In the genomic region with DNA sequence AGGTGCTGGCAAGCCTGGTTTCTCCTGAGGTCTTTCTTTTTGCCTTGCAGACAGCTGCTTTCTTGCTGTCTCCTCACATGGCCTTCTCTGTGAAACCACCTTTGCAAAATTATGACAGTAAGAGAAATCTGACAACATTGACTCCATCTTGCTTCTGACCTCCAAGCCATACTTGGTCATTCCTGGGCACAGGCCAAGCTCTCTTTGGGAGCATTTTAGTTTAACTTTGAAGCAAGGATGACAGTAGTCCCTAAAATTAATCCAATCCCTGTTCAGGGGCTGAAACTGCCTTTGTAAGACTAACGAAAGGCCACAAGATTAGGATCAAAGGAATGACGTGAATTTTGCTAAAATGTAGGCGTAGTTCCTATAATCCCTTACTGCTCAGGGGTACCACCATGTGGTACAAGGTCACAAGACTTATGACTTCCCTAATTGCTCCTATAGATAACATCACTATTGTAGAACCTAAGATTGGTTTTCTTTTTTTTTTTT, we compare ENCODE assay signal across 1 cellular context.
A peak's percentile ranks its signal among the peaks of the same experiment; 100 is the strongest.
TF ChIP-seq lines count a peak whose summit lies in the region.

No MANE protein-coding gene starts in this region.

TF ChIP-seq in K562, 482 proteins besides CTCF, POLR2A, EP300 and RAD21 (continued from another document and continues in another):
- TF ChIP-seq, protein P1, sequence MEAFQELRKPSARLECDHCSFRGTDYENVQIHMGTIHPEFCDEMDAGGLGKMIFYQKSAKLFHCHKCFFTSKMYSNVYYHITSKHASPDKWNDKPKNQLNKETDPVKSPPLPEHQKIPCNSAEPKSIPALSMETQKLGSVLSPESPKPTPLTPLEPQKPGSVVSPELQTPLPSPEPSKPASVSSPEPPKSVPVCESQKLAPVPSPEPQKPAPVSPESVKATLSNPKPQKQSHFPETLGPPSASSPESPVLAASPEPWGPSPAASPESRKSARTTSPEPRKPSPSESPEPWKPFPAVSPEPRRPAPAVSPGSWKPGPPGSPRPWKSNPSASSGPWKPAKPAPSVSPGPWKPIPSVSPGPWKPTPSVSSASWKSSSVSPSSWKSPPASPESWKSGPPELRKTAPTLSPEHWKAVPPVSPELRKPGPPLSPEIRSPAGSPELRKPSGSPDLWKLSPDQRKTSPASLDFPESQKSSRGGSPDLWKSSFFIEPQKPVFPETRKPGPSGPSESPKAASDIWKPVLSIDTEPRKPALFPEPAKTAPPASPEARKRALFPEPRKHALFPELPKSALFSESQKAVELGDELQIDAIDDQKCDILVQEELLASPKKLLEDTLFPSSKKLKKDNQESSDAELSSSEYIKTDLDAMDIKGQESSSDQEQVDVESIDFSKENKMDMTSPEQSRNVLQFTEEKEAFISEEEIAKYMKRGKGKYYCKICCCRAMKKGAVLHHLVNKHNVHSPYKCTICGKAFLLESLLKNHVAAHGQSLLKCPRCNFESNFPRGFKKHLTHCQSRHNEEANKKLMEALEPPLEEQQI (IDR thresholded peaks at IDR 0.05) = no peak
- TF ChIP-seq, protein P2, sequence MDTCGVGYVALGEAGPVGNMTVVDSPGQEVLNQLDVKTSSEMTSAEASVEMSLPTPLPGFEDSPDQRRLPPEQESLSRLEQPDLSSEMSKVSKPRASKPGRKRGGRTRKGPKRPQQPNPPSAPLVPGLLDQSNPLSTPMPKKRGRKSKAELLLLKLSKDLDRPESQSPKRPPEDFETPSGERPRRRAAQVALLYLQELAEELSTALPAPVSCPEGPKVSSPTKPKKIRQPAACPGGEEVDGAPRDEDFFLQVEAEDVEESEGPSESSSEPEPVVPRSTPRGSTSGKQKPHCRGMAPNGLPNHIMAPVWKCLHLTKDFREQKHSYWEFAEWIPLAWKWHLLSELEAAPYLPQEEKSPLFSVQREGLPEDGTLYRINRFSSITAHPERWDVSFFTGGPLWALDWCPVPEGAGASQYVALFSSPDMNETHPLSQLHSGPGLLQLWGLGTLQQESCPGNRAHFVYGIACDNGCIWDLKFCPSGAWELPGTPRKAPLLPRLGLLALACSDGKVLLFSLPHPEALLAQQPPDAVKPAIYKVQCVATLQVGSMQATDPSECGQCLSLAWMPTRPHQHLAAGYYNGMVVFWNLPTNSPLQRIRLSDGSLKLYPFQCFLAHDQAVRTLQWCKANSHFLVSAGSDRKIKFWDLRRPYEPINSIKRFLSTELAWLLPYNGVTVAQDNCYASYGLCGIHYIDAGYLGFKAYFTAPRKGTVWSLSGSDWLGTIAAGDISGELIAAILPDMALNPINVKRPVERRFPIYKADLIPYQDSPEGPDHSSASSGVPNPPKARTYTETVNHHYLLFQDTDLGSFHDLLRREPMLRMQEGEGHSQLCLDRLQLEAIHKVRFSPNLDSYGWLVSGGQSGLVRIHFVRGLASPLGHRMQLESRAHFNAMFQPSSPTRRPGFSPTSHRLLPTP (IDR thresholded peaks at IDR 0.05; ENCODE audit: borderline replicate concordance, extremely low read depth, insufficient read length) = no peak
- no peak for TF ChIP-seq RFX1 (IDR thresholded peaks at IDR 0.05)
- no peak for TF ChIP-seq KAT7 (CRISPR knock-in tag; IDR thresholded peaks at IDR 0.05; ENCODE audit: borderline replicate concordance)
- TF ChIP-seq MYNN (IDR thresholded peaks at IDR 0.05) = no peak
- TF ChIP-seq MYNN (CRISPR knock-in tag; IDR thresholded peaks at IDR 0.05) = no peak
- TF ChIP-seq SMAD4 (CRISPR knock-in tag; conservative IDR thresholded peaks at IDR 0.05) = peak; percentile 89
- peak; percentile 94 for TF ChIP-seq PTTG1 (tag; IDR thresholded peaks at IDR 0.05; ENCODE audit: low read depth)
- TF ChIP-seq NFE2L1 (tag; IDR thresholded peaks at IDR 0.05; ENCODE audit: borderline replicate concordance, low read depth) = no peak; the same call in 1 of the 2 replicates
- peak; percentile 41; the same call in 1 of the 2 replicates for TF ChIP-seq ZNF507 (tag; conservative IDR thresholded peaks at IDR 0.05)
- TF ChIP-seq ZNF717 (CRISPR knock-in tag; IDR thresholded peaks at IDR 0.05) = no peak
- TF ChIP-seq, protein P3, sequence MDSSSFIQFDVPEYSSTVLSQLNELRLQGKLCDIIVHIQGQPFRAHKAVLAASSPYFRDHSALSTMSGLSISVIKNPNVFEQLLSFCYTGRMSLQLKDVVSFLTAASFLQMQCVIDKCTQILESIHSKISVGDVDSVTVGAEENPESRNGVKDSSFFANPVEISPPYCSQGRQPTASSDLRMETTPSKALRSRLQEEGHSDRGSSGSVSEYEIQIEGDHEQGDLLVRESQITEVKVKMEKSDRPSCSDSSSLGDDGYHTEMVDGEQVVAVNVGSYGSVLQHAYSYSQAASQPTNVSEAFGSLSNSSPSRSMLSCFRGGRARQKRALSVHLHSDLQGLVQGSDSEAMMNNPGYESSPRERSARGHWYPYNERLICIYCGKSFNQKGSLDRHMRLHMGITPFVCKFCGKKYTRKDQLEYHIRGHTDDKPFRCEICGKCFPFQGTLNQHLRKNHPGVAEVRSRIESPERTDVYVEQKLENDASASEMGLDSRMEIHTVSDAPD (CRISPR knock-in tag; IDR thresholded peaks at IDR 0.05) = no peak
- TF ChIP-seq FIP1L1 (IDR thresholded peaks at IDR 0.05; ENCODE audit: low read depth, low read length, poor library complexity, severe bottlenecking) = no peak
- TF ChIP-seq NONO (IDR thresholded peaks at IDR 0.05; ENCODE audit: low read depth in 2 of 2, low read length in 1 of 2) = no peak
- no peak for TF ChIP-seq ZC3H11A (IDR thresholded peaks at IDR 0.05; ENCODE audit: low read depth, low read length)
- no peak for TF ChIP-seq NR2F6 (CRISPR knock-in tag; IDR thresholded peaks at IDR 0.05)
- TF ChIP-seq, protein P4, sequence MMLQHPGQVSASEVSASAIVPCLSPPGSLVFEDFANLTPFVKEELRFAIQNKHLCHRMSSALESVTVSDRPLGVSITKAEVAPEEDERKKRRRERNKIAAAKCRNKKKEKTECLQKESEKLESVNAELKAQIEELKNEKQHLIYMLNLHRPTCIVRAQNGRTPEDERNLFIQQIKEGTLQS (IDR thresholded peaks at IDR 0.05) = no peak
- TF ChIP-seq, protein P4 (CRISPR knock-in tag; conservative IDR thresholded peaks at IDR 0.05) = no peak
- TF ChIP-seq KHSRP (IDR thresholded peaks at IDR 0.05) = no peak
- TF ChIP-seq LCOR (CRISPR knock-in tag; IDR thresholded peaks at IDR 0.05) = no peak
- no peak for TF ChIP-seq RAD51 (IDR thresholded peaks at IDR 0.05; ENCODE audit: borderline replicate concordance, low read depth)
- TF ChIP-seq, protein P5, sequence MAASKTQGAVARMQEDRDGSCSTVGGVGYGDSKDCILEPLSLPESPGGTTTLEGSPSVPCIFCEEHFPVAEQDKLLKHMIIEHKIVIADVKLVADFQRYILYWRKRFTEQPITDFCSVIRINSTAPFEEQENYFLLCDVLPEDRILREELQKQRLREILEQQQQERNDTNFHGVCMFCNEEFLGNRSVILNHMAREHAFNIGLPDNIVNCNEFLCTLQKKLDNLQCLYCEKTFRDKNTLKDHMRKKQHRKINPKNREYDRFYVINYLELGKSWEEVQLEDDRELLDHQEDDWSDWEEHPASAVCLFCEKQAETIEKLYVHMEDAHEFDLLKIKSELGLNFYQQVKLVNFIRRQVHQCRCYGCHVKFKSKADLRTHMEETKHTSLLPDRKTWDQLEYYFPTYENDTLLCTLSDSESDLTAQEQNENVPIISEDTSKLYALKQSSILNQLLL (CRISPR knock-in tag; IDR thresholded peaks at IDR 0.05; ENCODE audit: borderline replicate concordance) = no peak
- no peak for TF ChIP-seq ZNF444 (CRISPR knock-in tag; IDR thresholded peaks at IDR 0.05)
- TF ChIP-seq HDGF (IDR thresholded peaks at IDR 0.05) = no peak
- no peak for TF ChIP-seq NCOR1 (IDR thresholded peaks at IDR 0.05)
- TF ChIP-seq, protein P6, sequence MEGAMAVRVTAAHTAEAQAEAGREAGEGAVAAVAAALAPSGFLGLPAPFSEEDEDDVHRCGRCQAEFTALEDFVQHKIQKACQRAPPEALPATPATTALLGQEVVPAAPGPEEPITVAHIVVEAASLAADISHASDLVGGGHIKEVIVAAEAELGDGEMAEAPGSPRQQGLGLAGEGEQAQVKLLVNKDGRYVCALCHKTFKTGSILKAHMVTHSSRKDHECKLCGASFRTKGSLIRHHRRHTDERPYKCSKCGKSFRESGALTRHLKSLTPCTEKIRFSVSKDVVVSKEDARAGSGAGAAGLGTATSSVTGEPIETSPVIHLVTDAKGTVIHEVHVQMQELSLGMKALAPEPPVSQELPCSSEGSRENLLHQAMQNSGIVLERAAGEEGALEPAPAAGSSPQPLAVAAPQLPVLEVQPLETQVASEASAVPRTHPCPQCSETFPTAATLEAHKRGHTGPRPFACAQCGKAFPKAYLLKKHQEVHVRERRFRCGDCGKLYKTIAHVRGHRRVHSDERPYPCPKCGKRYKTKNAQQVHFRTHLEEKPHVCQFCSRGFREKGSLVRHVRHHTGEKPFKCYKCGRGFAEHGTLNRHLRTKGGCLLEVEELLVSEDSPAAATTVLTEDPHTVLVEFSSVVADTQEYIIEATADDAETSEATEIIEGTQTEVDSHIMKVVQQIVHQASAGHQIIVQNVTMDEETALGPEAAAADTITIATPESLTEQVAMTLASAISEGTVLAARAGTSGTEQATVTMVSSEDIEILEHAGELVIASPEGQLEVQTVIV (CRISPR knock-in tag; IDR thresholded peaks at IDR 0.05; ENCODE audit: borderline replicate concordance) = no peak
- TF ChIP-seq ZNF165 (CRISPR knock-in tag; IDR thresholded peaks at IDR 0.05; ENCODE audit: borderline replicate concordance) = 0 out of 2 replicates have a peak, but pooled peaks have one; percentile 61
- TF ChIP-seq EWSR1 (IDR thresholded peaks at IDR 0.05; ENCODE audit: borderline replicate concordance, low read depth, partially characterized antibody) = no peak
- no peak for TF ChIP-seq KAT2B (IDR thresholded peaks at IDR 0.05; ENCODE audit: low read depth, low read length)
- TF ChIP-seq, protein P7, sequence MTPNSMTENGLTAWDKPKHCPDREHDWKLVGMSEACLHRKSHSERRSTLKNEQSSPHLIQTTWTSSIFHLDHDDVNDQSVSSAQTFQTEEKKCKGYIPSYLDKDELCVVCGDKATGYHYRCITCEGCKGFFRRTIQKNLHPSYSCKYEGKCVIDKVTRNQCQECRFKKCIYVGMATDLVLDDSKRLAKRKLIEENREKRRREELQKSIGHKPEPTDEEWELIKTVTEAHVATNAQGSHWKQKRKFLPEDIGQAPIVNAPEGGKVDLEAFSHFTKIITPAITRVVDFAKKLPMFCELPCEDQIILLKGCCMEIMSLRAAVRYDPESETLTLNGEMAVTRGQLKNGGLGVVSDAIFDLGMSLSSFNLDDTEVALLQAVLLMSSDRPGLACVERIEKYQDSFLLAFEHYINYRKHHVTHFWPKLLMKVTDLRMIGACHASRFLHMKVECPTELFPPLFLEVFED (CRISPR knock-in tag; conservative IDR thresholded peaks at IDR 0.05) = no peak
- TF ChIP-seq, protein P8, sequence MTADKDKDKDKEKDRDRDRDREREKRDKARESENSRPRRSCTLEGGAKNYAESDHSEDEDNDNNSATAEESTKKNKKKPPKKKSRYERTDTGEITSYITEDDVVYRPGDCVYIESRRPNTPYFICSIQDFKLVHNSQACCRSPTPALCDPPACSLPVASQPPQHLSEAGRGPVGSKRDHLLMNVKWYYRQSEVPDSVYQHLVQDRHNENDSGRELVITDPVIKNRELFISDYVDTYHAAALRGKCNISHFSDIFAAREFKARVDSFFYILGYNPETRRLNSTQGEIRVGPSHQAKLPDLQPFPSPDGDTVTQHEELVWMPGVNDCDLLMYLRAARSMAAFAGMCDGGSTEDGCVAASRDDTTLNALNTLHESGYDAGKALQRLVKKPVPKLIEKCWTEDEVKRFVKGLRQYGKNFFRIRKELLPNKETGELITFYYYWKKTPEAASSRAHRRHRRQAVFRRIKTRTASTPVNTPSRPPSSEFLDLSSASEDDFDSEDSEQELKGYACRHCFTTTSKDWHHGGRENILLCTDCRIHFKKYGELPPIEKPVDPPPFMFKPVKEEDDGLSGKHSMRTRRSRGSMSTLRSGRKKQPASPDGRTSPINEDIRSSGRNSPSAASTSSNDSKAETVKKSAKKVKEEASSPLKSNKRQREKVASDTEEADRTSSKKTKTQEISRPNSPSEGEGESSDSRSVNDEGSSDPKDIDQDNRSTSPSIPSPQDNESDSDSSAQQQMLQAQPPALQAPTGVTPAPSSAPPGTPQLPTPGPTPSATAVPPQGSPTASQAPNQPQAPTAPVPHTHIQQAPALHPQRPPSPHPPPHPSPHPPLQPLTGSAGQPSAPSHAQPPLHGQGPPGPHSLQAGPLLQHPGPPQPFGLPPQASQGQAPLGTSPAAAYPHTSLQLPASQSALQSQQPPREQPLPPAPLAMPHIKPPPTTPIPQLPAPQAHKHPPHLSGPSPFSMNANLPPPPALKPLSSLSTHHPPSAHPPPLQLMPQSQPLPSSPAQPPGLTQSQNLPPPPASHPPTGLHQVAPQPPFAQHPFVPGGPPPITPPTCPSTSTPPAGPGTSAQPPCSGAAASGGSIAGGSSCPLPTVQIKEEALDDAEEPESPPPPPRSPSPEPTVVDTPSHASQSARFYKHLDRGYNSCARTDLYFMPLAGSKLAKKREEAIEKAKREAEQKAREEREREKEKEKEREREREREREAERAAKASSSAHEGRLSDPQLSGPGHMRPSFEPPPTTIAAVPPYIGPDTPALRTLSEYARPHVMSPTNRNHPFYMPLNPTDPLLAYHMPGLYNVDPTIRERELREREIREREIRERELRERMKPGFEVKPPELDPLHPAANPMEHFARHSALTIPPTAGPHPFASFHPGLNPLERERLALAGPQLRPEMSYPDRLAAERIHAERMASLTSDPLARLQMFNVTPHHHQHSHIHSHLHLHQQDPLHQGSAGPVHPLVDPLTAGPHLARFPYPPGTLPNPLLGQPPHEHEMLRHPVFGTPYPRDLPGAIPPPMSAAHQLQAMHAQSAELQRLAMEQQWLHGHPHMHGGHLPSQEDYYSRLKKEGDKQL (CRISPR knock-in tag; IDR thresholded peaks at IDR 0.05; ENCODE audit: borderline replicate concordance) = no peak
- no peak for TF ChIP-seq BCOR (IDR thresholded peaks at IDR 0.05)
- no peak for TF ChIP-seq MCM7 (IDR thresholded peaks at IDR 0.05)
